ENCODE assay signal across 20 cellular contexts in the genomic region with DNA sequence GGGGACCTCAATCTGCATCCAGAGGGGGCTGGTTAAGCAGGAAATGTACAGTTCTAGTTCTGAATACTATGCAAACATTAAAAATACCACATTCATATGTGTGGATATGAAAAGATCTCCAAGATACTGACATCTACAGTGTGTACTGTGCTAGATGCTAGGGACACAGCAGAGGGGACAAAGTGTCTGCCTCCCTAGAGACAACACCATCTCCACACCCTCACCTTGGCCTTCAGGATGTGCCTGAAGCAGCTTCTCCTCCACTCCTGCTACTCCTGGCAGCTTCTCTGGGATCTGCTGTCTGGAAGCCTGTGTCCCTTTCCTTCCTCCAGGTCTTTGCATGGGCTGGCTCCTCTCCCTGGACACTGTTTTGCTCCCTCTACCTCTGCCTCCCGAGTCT. TPM values are rescaled to one million over a fixed set of nuclear protein-coding genes. Genes with fewer than 3 reads are reported as not detected.
DNase-seq lines count a peak whose midpoint lies in the region; ATAC-seq and TF ChIP-seq lines count a peak whose summit lies in the region.
"Had no signal": no experiment of that assay in that cellular context is flagged by ENCODE, and none has a peak within 500 bp of the region (broad histone marks: within the 10 kb centered on the region; RNA-seq: fewer than 3 reads in every experiment).

No MANE protein-coding gene starts in this region.

- H3K27me3 Mint-ChIP-seq in stimulated activated naive CD8-positive, alpha-beta T cell treated with anti-CD3 and anti-CD28 coated beads, Interleukin-15, Interleukin-2, amounts not matched to agents 100 ng/mL and 50 ng/mL, for 24 hours: no peaks in the 10 kb centered on the region
- no peaks in the 10 kb centered on the region for H3K27me3 Mint-ChIP-seq in stimulated activated naive CD8-positive, alpha-beta T cell treated with anti-CD3 and anti-CD28 coated beads, Interleukin-15, amount 100 ng/mL, for 72 hours
- H3K27me3 Mint-ChIP-seq in central memory CD8-positive, alpha-beta T cell: no peaks in the 10 kb centered on the region
- H3K27me3 Mint-ChIP-seq in mesothelial cell of epicardium (ENCODE audit: low read depth): no peaks in the 10 kb centered on the region
- no peaks in the 10 kb centered on the region for H3K27me3 Mint-ChIP-seq in activated T-helper 2 cell treated with anti-CD3 and anti-CD28 coated beads, Interferon-gamma antibody, Interleukin-2, Interleukin-4, amounts not matched to agents 10 μg/mL and 5 μg/mL and 100 μg/mL, durations not matched to agents 14 hours and 24 hours and 36 hours (ENCODE audit: low read depth)
- H3K27me3 Mint-ChIP-seq: activated CD8-positive, alpha-beta memory T cell treated with anti-CD3 and anti-CD28 coated beads, Interleukin-2, amount 10 ng/mL, durations not matched to agents 7 days and 5 days; B cell had no signal

- no peak for ATAC-seq in stimulated activated naive CD8-positive, alpha-beta T cell treated with anti-CD3 and anti-CD28 coated beads, Interleukin-15, amount 100 ng/mL, for 72 hours
- ATAC-seq in central memory CD8-positive, alpha-beta T cell (replicated peaks; ENCODE audit: extremely low read depth, poor library complexity, severe bottlenecking): peak; percentile 29
- ATAC-seq in HG02623 (IDR thresholded peaks at IDR 0.05; ENCODE audit: unreplicated experiment): no peak
- ATAC-seq: HepG2, right lobe of liver had no signal

- H3K4me1 Mint-ChIP-seq in stimulated activated naive CD8-positive, alpha-beta T cell treated with anti-CD3 and anti-CD28 coated beads, Interleukin-15, Interleukin-2, amounts not matched to agents 100 ng/mL and 50 ng/mL, for 24 hours (ENCODE audit: low read depth): peaks cover 16% of the 10 kb centered on the region
- H3K4me1 Mint-ChIP-seq in stimulated activated naive CD8-positive, alpha-beta T cell treated with anti-CD3 and anti-CD28 coated beads, Interleukin-15, amount 100 ng/mL, for 72 hours: no peaks in the 10 kb centered on the region
- H3K4me1 Mint-ChIP-seq in central memory CD8-positive, alpha-beta T cell: peaks cover 43% of the 10 kb centered on the region
- H3K4me1 Mint-ChIP-seq in mesothelial cell of epicardium: peaks cover 9% of the 10 kb centered on the region
- peaks cover 12% of the 10 kb centered on the region for H3K4me1 Mint-ChIP-seq in activated T-helper 2 cell treated with anti-CD3 and anti-CD28 coated beads, Interferon-gamma antibody, Interleukin-2, Interleukin-4, amounts not matched to agents 10 μg/mL and 5 μg/mL and 100 μg/mL, durations not matched to agents 14 hours and 24 hours and 36 hours (ENCODE audit: low read depth)
- H3K4me1 Mint-ChIP-seq: B cell had no signal

- H3K4me3 Mint-ChIP-seq in stimulated activated naive CD8-positive, alpha-beta T cell treated with anti-CD3 and anti-CD28 coated beads, Interleukin-15, Interleukin-2, amounts not matched to agents 100 ng/mL and 50 ng/mL, for 24 hours: no peak overlapping the region
- H3K4me3 Mint-ChIP-seq in stimulated activated naive CD8-positive, alpha-beta T cell treated with anti-CD3 and anti-CD28 coated beads, Interleukin-15, amount 100 ng/mL, for 72 hours: no peak overlapping the region
- peak overlapping the region; percentile 42 for H3K4me3 Mint-ChIP-seq in central memory CD8-positive, alpha-beta T cell
- no peak overlapping the region for H3K4me3 Mint-ChIP-seq in mesothelial cell of epicardium
- no peak overlapping the region for H3K4me3 Mint-ChIP-seq in activated T-helper 2 cell treated with anti-CD3 and anti-CD28 coated beads, Interferon-gamma antibody, Interleukin-2, Interleukin-4, amounts not matched to agents 10 μg/mL and 5 μg/mL and 100 μg/mL, durations not matched to agents 14 hours and 24 hours and 36 hours (ENCODE audit: low read depth)
- H3K4me3 Mint-ChIP-seq: activated CD8-positive, alpha-beta memory T cell treated with anti-CD3 and anti-CD28 coated beads, Interleukin-2, amount 10 ng/mL, durations not matched to agents 7 days and 5 days; B cell had no signal

- H3K27ac Mint-ChIP-seq in stimulated activated naive CD8-positive, alpha-beta T cell treated with anti-CD3 and anti-CD28 coated beads, Interleukin-15, Interleukin-2, amounts not matched to agents 100 ng/mL and 50 ng/mL, for 24 hours: peak overlapping the region; percentile 61
- H3K27ac Mint-ChIP-seq in stimulated activated naive CD8-positive, alpha-beta T cell treated with anti-CD3 and anti-CD28 coated beads, Interleukin-15, amount 100 ng/mL, for 72 hours: no peak overlapping the region
- H3K27ac Mint-ChIP-seq in central memory CD8-positive, alpha-beta T cell (ENCODE audit: low read depth): peak overlapping the region; percentile 99
- H3K27ac Mint-ChIP-seq in mesothelial cell of epicardium: peak overlapping the region; percentile 7
- no peak overlapping the region for H3K27ac Mint-ChIP-seq in activated T-helper 2 cell treated with anti-CD3 and anti-CD28 coated beads, Interferon-gamma antibody, Interleukin-2, Interleukin-4, amounts not matched to agents 10 μg/mL and 5 μg/mL and 100 μg/mL, durations not matched to agents 14 hours and 24 hours and 36 hours
- H3K27ac Mint-ChIP-seq: activated CD8-positive, alpha-beta memory T cell treated with anti-CD3 and anti-CD28 coated beads, Interleukin-2, amount 10 ng/mL, durations not matched to agents 7 days and 5 days; B cell had no signal

- intact Hi-C loops in activated T-helper 2 cell treated with anti-CD3 and anti-CD28 coated beads, Interferon-gamma antibody, Interleukin-2, Interleukin-4, amounts not matched to agents 10 μg/mL and 5 μg/mL and 100 μg/mL, durations not matched to agents 14 hours and 24 hours and 36 hours (cut with micrococcal nuclease): no loop called here

- TF ChIP-seq CTCF in mesothelial cell of epicardium (IDR thresholded peaks at IDR 0.05; ENCODE audit: unreplicated experiment): no peak

- H3K9me3 Mint-ChIP-seq in stimulated activated naive CD8-positive, alpha-beta T cell treated with anti-CD3 and anti-CD28 coated beads, Interleukin-15, Interleukin-2, amounts not matched to agents 100 ng/mL and 50 ng/mL, for 24 hours: no peaks in the 10 kb centered on the region
- H3K9me3 Mint-ChIP-seq in stimulated activated naive CD8-positive, alpha-beta T cell treated with anti-CD3 and anti-CD28 coated beads, Interleukin-15, amount 100 ng/mL, for 72 hours: no peaks in the 10 kb centered on the region
- H3K9me3 Mint-ChIP-seq in central memory CD8-positive, alpha-beta T cell: no peaks in the 10 kb centered on the region
- no peaks in the 10 kb centered on the region for H3K9me3 Mint-ChIP-seq in mesothelial cell of epicardium
- no peaks in the 10 kb centered on the region for H3K9me3 Mint-ChIP-seq in activated T-helper 2 cell treated with anti-CD3 and anti-CD28 coated beads, Interferon-gamma antibody, Interleukin-2, Interleukin-4, amounts not matched to agents 10 μg/mL and 5 μg/mL and 100 μg/mL, durations not matched to agents 14 hours and 24 hours and 36 hours

- DNase-seq in stimulated activated naive CD8-positive, alpha-beta T cell treated with anti-CD3 and anti-CD28 coated beads, Interleukin-15, amount 100 ng/mL, for 72 hours: no peak
- DNase-seq in central memory CD8-positive, alpha-beta T cell (ENCODE audit: low spot score in 2 of 2): no peak
- DNase-seq in mesothelial cell of epicardium (ENCODE audit: low spot score in 2 of 2, unreplicated experiment in 2 of 2) (no peak), NCI-H1436 treated with DMSO at 0.1 percent for 48 hours (lab: John Stamatoyannopoulos, UW) (no peak)
- DNase-seq in activated CD8-positive, alpha-beta memory T cell treated with anti-CD3 and anti-CD28 coated beads for 24 hours: no peak
- no peak for DNase-seq in activated T-helper 2 cell treated with anti-CD3 and anti-CD28 coated beads, Interferon-gamma antibody, Interleukin-2, Interleukin-4, amounts not matched to agents 10 μg/mL and 5 μg/mL and 100 μg/mL, durations not matched to agents 14 hours and 24 hours and 36 hours (ENCODE audit: low spot score)
- DNase-seq: activated CD4-positive, alpha-beta T cell treated with anti-CD3 and anti-CD28 coated beads for 48 hours; activated CD8-positive, alpha-beta memory T cell treated with anti-CD3 and anti-CD28 coated beads, Interleukin-2, amount 10 ng/mL, durations not matched to agents 7 days and 5 days; activated effector memory CD4-positive, alpha-beta T cell treated with anti-CD3 and anti-CD28 coated beads, Interleukin-2, amount 50 U/mL, for 16 hours; COR-L47; NCI-H1092; NCI-H1930; NCI-H69; right lobe of liver; stimulated activated CD4-positive, alpha-beta T cell treated with anti-CD3 and anti-CD28 coated beads, Interleukin-15, amount 100 ng/mL, for 24 hours; upper lobe of left lung had no signal

- no peaks in the 10 kb centered on the region for H3K36me3 Mint-ChIP-seq in stimulated activated naive CD8-positive, alpha-beta T cell treated with anti-CD3 and anti-CD28 coated beads, Interleukin-15, Interleukin-2, amounts not matched to agents 100 ng/mL and 50 ng/mL, for 24 hours (ENCODE audit: low read depth)
- peaks cover 1% of the 10 kb centered on the region for H3K36me3 Mint-ChIP-seq in central memory CD8-positive, alpha-beta T cell (ENCODE audit: insufficient read depth)
- H3K36me3 Mint-ChIP-seq in mesothelial cell of epicardium: peaks cover 9% of the 10 kb centered on the region
- no peaks in the 10 kb centered on the region for H3K36me3 Mint-ChIP-seq in activated T-helper 2 cell treated with anti-CD3 and anti-CD28 coated beads, Interferon-gamma antibody, Interleukin-2, Interleukin-4, amounts not matched to agents 10 μg/mL and 5 μg/mL and 100 μg/mL, durations not matched to agents 14 hours and 24 hours and 36 hours (ENCODE audit: low read depth)

RNA-seq across cellular contexts. Expression of gene SRSF9, which starts 10.7 kb away (rescaled TPM):
- 197 to 203 TPM (median 199 TPM) in 3 replicates for total RNA-seq in mesothelial cell of epicardium
- 248 and 251 TPM in 2 replicates for total RNA-seq in activated T-helper 2 cell treated with anti-CD3 and anti-CD28 coated beads, Interferon-gamma antibody, Interleukin-2, Interleukin-4, amounts not matched to agents 10 μg/mL and 5 μg/mL and 100 μg/mL, durations not matched to agents 14 hours and 24 hours and 36 hours

RNA-seq across cellular contexts. Expression of gene DYNLL1, which starts 15.7 kb away (rescaled TPM):
- total RNA-seq in mesothelial cell of epicardium: 249 to 260 TPM (median 258 TPM) in 3 replicates
- 323 and 329 TPM in 2 replicates for total RNA-seq in activated T-helper 2 cell treated with anti-CD3 and anti-CD28 coated beads, Interferon-gamma antibody, Interleukin-2, Interleukin-4, amounts not matched to agents 10 μg/mL and 5 μg/mL and 100 μg/mL, durations not matched to agents 14 hours and 24 hours and 36 hours

RNA-seq across cellular contexts. Expression of gene GATC, which starts 34.0 kb away (rescaled TPM):
- 27.5 to 30.8 TPM (median 29.7 TPM) in 3 replicates for total RNA-seq in mesothelial cell of epicardium
- total RNA-seq in activated T-helper 2 cell treated with anti-CD3 and anti-CD28 coated beads, Interferon-gamma antibody, Interleukin-2, Interleukin-4, amounts not matched to agents 10 μg/mL and 5 μg/mL and 100 μg/mL, durations not matched to agents 14 hours and 24 hours and 36 hours: 30.4 and 38.0 TPM in 2 replicates

RNA-seq across cellular contexts. Expression of gene TRIAP1, which starts 34.0 kb away (rescaled TPM):
- 22.3 to 25.3 TPM (median 23.5 TPM) in 3 replicates for total RNA-seq in mesothelial cell of epicardium
- total RNA-seq in activated T-helper 2 cell treated with anti-CD3 and anti-CD28 coated beads, Interferon-gamma antibody, Interleukin-2, Interleukin-4, amounts not matched to agents 10 μg/mL and 5 μg/mL and 100 μg/mL, durations not matched to agents 14 hours and 24 hours and 36 hours: 36.8 TPM in 2 replicates

RNA-seq across cellular contexts. Expression of gene COX6A1, which starts 42.3 kb away (rescaled TPM):
- total RNA-seq in mesothelial cell of epicardium: 229 to 242 TPM (median 230 TPM) in 3 replicates
- 328 and 333 TPM in 2 replicates for total RNA-seq in activated T-helper 2 cell treated with anti-CD3 and anti-CD28 coated beads, Interferon-gamma antibody, Interleukin-2, Interleukin-4, amounts not matched to agents 10 μg/mL and 5 μg/mL and 100 μg/mL, durations not matched to agents 14 hours and 24 hours and 36 hours

Comparison
In these comparisons a context has a peak if more than half of its experiments do, and no peak if none do; other contexts are left out.
1. H3K27ac Mint-ChIP-seq: peak in stimulated activated naive CD8-positive, alpha-beta T cell treated with anti-CD3 and anti-CD28 coated beads, Interleukin-15, Interleukin-2, amounts not matched to agents 100 ng/mL and 50 ng/mL, for 24 hours (single experiment), central memory CD8-positive, alpha-beta T cell (single experiment) and mesothelial cell of epicardium (single experiment); none in stimulated activated naive CD8-positive, alpha-beta T cell treated with anti-CD3 and anti-CD28 coated beads, Interleukin-15, amount 100 ng/mL, for 72 hours (0 of 2) and activated T-helper 2 cell treated with anti-CD3 and anti-CD28 coated beads, Interferon-gamma antibody, Interleukin-2, Interleukin-4, amounts not matched to agents 10 μg/mL and 5 μg/mL and 100 μg/mL, durations not matched to agents 14 hours and 24 hours and 36 hours (single experiment).